In genomic region chr3:19885468-19885867, GRCh38 we compare ENCODE assay signal across 9 cellular contexts. TPM values are rescaled to one million over a fixed set of nuclear protein-coding genes. Genes with fewer than 3 reads are reported as not detected.
DNase-seq lines count a peak whose midpoint lies in the region; ATAC-seq and TF ChIP-seq lines count a peak whose summit lies in the region.
"Had no signal": no experiment of that assay in that cellular context is flagged by ENCODE, and none has a peak within 500 bp of the region (broad histone marks: within the 10 kb centered on the region; RNA-seq: fewer than 3 reads in every experiment).

No MANE protein-coding gene starts in this region.

- no peak overlapping the region for H2BK12ac ChIP-seq in trophoblast cell (ENCODE audit: low read length)

- H3K79me2 ChIP-seq in trophoblast cell (ENCODE audit: control insufficient read depth, insufficient read depth, low read length, poor library complexity) = no peaks in the 10 kb centered on the region

- H3K79me1 ChIP-seq in trophoblast cell (ENCODE audit: low read length) = no peaks in the 10 kb centered on the region

- no peak overlapping the region for H3K23ac ChIP-seq in trophoblast cell (ENCODE audit: low read length)

- H4K91ac ChIP-seq in trophoblast cell (ENCODE audit: low read depth, low read length) = no peak overlapping the region

- DNase-seq in activated CD8-positive, alpha-beta memory T cell treated with anti-CD3 and anti-CD28 coated beads, Interleukin-2, amount 10 ng/mL, durations not matched to agents 7 days and 5 days = no peak
- DNase-seq in activated CD8-positive, alpha-beta memory T cell treated with anti-CD3 and anti-CD28 coated beads, Interleukin-2, amount 50 U/mL, for 48 hours = no peak
- DNase-seq in RPMI7951 (ENCODE audit: low read depth) (peak; percentile 50), erythroblast (lab: John Stamatoyannopoulos, UW) (peak; percentile 66 to 72), trophoblast cell (peak; percentile 4 to 53), ecto neural progenitor cell (ENCODE audit: low spot score) (no peak)

- H3K4me3 Mint-ChIP-seq in activated CD8-positive, alpha-beta memory T cell treated with anti-CD3 and anti-CD28 coated beads, Interleukin-2, amount 10 ng/mL, durations not matched to agents 7 days and 5 days = no peak overlapping the region

- ATAC-seq in activated CD8-positive, alpha-beta memory T cell treated with anti-CD3 and anti-CD28 coated beads, Interleukin-2, amount 10 ng/mL, durations not matched to agents 7 days and 5 days = peak; percentile 64
- no peak for ATAC-seq in HG03045 (IDR thresholded peaks at IDR 0.05; ENCODE audit: unreplicated experiment)
- ATAC-seq: activated naive CD4-positive, alpha-beta T cell treated with anti-CD3 and anti-CD28 coated beads, Interleukin-2, amount 50 U/mL, for 72 hours had no signal

- H3K36me3 ChIP-seq in HEK293 (ENCODE audit: control insufficient read depth in 2 of 2, insufficient read depth in 1 of 2, low read length in 2 of 2) (no peaks in the 10 kb centered on the region), trophoblast cell (ENCODE audit: control insufficient read depth in 1 of 2, insufficient read depth in 2 of 2, low read length in 2 of 2) (no peaks in the 10 kb centered on the region)

- WGBS in trophoblast cell (ENCODE audit: extremely low coverage, insufficient coverage, insufficient read length) = no CpG with 5 or more reads among the region's 5 CpGs

- no peak for TF ChIP-seq CTCF in HEK293 (tag by site-specific recombination; IDR thresholded peaks at IDR 0.05)

- H3K18ac ChIP-seq in trophoblast cell (ENCODE audit: low read length) = no peak overlapping the region

- H3K27me3 Mint-ChIP-seq in activated CD8-positive, alpha-beta memory T cell treated with anti-CD3 and anti-CD28 coated beads, Interleukin-2, amount 10 ng/mL, durations not matched to agents 7 days and 5 days = no peaks in the 10 kb centered on the region

- H3K4ac ChIP-seq in trophoblast cell (ENCODE audit: low read depth, low read length) = no peak overlapping the region

- H2AFZ ChIP-seq in trophoblast cell (ENCODE audit: insufficient read depth, low read length, poor library complexity) = no peak overlapping the region

- H2AK5ac ChIP-seq in trophoblast cell (ENCODE audit: low read length) = no peak overlapping the region

- no peak overlapping the region for H2BK5ac ChIP-seq in trophoblast cell (ENCODE audit: low read depth, low read length, poor library complexity)

- H3K36me3 Mint-ChIP-seq in activated CD8-positive, alpha-beta memory T cell treated with anti-CD3 and anti-CD28 coated beads, Interleukin-2, amount 10 ng/mL, durations not matched to agents 7 days and 5 days = no peaks in the 10 kb centered on the region
- H3K36me3 Mint-ChIP-seq: activated naive CD4-positive, alpha-beta T cell treated with anti-CD3 and anti-CD28 coated beads, Interleukin-2, amount 50 U/mL, for 72 hours had no signal

- no peak overlapping the region for H4K8ac ChIP-seq in trophoblast cell (ENCODE audit: low read depth, low read length)

- H3K27ac ChIP-seq in HEK293 (ENCODE audit: extremely low read depth, low read depth, low read length) = no peak overlapping the region
- no peak overlapping the region for H3K27ac ChIP-seq in trophoblast cell (ENCODE audit: low read depth, low read length)

- POLR2A ChIA-PET in HEK293 (lab: Yijun Ruan, JAX) = no interaction called here

- no peaks in the 10 kb centered on the region for H3K9me3 Mint-ChIP-seq in activated CD8-positive, alpha-beta memory T cell treated with anti-CD3 and anti-CD28 coated beads, Interleukin-2, amount 10 ng/mL, durations not matched to agents 7 days and 5 days (ENCODE audit: low read depth)
- H3K9me3 Mint-ChIP-seq: activated naive CD4-positive, alpha-beta T cell treated with anti-CD3 and anti-CD28 coated beads, Interleukin-2, amount 50 U/mL, for 72 hours had no signal

- H3K4me3 ChIP-seq in HEK293 (ENCODE audit: low read depth, low read length) = no peak overlapping the region
- H3K4me3 ChIP-seq in trophoblast cell (ENCODE audit: low read depth, low read length) = no peak overlapping the region

- H2BK120ac ChIP-seq in trophoblast cell (ENCODE audit: insufficient read depth, low read length, poor library complexity) = no peak overlapping the region

- no peaks in the 10 kb centered on the region for H3K27me3 ChIP-seq in trophoblast cell (ENCODE audit: insufficient read depth, low read length)

- TF ChIP-seq POLR2A in erythroblast (IDR thresholded peaks at IDR 0.05; ENCODE audit: low read length) = no peak

- H3K9ac ChIP-seq in trophoblast cell (ENCODE audit: low read length) = no peak overlapping the region

- peaks cover 11% of the 10 kb centered on the region for H3K4me1 ChIP-seq in HEK293 (ENCODE audit: control insufficient read depth, insufficient read depth, low read length)
- no peaks in the 10 kb centered on the region for H3K4me1 ChIP-seq in trophoblast cell (ENCODE audit: control insufficient read depth in 1 of 2, insufficient read depth in 2 of 2, low read length in 2 of 2)

- H3K9me3 ChIP-seq in HEK293 (ENCODE audit: control insufficient read depth, insufficient read depth, low read depth, low read length) (no peaks in the 10 kb centered on the region), trophoblast cell (ENCODE audit: insufficient read depth, low read depth, low read length) (no peaks in the 10 kb centered on the region)

- no peak overlapping the region for H3K4me2 ChIP-seq in trophoblast cell (ENCODE audit: low read length)

- no peak overlapping the region for H4K12ac ChIP-seq in trophoblast cell (ENCODE audit: low read depth, low read length)

- peaks cover 9% of the 10 kb centered on the region for H3K4me1 Mint-ChIP-seq in activated CD8-positive, alpha-beta memory T cell treated with anti-CD3 and anti-CD28 coated beads, Interleukin-2, amount 10 ng/mL, durations not matched to agents 7 days and 5 days

- H3K27ac Mint-ChIP-seq in activated CD8-positive, alpha-beta memory T cell treated with anti-CD3 and anti-CD28 coated beads, Interleukin-2, amount 10 ng/mL, durations not matched to agents 7 days and 5 days = no peak overlapping the region
- H3K27ac Mint-ChIP-seq: activated naive CD4-positive, alpha-beta T cell treated with anti-CD3 and anti-CD28 coated beads, Interleukin-2, amount 50 U/mL, for 72 hours had no signal

- CTCF ChIA-PET in activated CD8-positive, alpha-beta memory T cell treated with anti-CD3 and anti-CD28 coated beads, Interleukin-2, amount 10 ng/mL, durations not matched to agents 7 days and 5 days (lab: Charles Lee) = interaction anchor here (0.9 to 2.1 kb wide), 6 partner anchors 8 to 266 kb away, joined by 3 to 8 read pairs (median 4); no protein-coding TSS in a partner anchor
- CTCF ChIA-PET in HEK293 (lab: Yijun Ruan, JAX) = interaction anchor here (0.6 to 2.2 kb wide), 10 partner anchors 8 to 371 kb away, joined by 3 to 7 read pairs (median 4); no protein-coding TSS in a partner anchor

- no peak overlapping the region for H3K14ac ChIP-seq in trophoblast cell (ENCODE audit: low read length)

TF ChIP-seq in HEK293, 187 proteins besides CTCF, POLR2A, EP300 and RAD21 (continues in another document):
- TF ChIP-seq ZNF488 (tag by site-specific recombination; IDR thresholded peaks at IDR 0.05) = no peak
- TF ChIP-seq YY1 (tag by site-specific recombination; IDR thresholded peaks at IDR 0.05) = no peak
- no peak for TF ChIP-seq GLIS2 (tag by site-specific recombination; IDR thresholded peaks at IDR 0.05)
- TF ChIP-seq ZBTB10 (tag by site-specific recombination; IDR thresholded peaks at IDR 0.05) = no peak
- no peak for TF ChIP-seq ZNF114 (tag by site-specific recombination; IDR thresholded peaks at IDR 0.05)
- no peak for TF ChIP-seq ZNF157 (tag by site-specific recombination; IDR thresholded peaks at IDR 0.05)
- TF ChIP-seq ZNF654 (tag by site-specific recombination; IDR thresholded peaks at IDR 0.05; ENCODE audit: low read depth) = peak; percentile 78

RNA-seq across cellular contexts. Expression of gene EFHB, which starts 48.5 kb away (rescaled TPM):
- total RNA-seq in activated CD8-positive, alpha-beta memory T cell treated with anti-CD3 and anti-CD28 coated beads, Interleukin-2, amount 10 ng/mL, durations not matched to agents 7 days and 5 days = under 1 TPM in 1 of 2 experiments, not detected in 1; 0.66 TPM
- total RNA-seq in RPMI7951 (2014; rRNA removed; shearing (Covaris generic)) = 1.1 and 1.6 TPM in 2 replicates
- polyA plus RNA-seq in trophoblast cell (2013) = 0.67 TPM in 2 replicates

Comparison
In these comparisons a context has a peak if more than half of its experiments do, and no peak if none do; other contexts are left out.
1. DNase-seq: peak in RPMI7951 (single experiment), erythroblast (2 of 2) and trophoblast cell (2 of 2); none in activated CD8-positive, alpha-beta memory T cell treated with anti-CD3 and anti-CD28 coated beads, Interleukin-2, amount 10 ng/mL, durations not matched to agents 7 days and 5 days (single experiment), activated CD8-positive, alpha-beta memory T cell treated with anti-CD3 and anti-CD28 coated beads, Interleukin-2, amount 50 U/mL, for 48 hours (single experiment) and ecto neural progenitor cell (single experiment).